Comparison of ENCODE assay signal across 1 cellular context in the genomic region with DNA sequence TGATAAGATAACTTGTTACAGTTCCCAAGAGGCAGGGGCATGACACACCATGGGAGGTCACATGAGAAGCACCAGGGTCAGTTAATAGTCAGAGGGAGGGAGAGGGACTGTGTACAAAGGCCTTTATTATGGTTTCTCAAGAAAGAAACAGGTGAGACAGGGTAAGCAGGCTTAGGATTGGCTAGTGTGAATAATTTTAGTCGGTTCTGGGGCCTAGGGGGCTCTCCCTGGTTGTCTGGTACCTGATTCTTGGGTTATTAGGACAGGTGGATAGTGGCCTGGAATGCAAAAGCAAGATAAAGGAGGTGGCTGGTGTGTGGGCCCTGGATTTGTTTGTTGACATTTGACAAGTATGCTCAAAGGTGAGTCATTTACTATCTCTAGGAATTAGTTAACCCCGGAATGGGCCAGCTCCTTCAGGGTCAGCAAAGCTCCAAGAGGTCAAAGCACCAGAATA.
TF ChIP-seq lines count a peak whose summit lies in the region.

No MANE protein-coding gene starts in this region.

TF ChIP-seq in K562, 482 proteins besides CTCF, POLR2A, EP300 and RAD21 (continued from another document and continues in another):
- TF ChIP-seq USF1 (CRISPR knock-in tag; IDR thresholded peaks at IDR 0.05) (no peak), DPF2 (IDR thresholded peaks at IDR 0.05) (peak; percentile 72), ZNF146 (CRISPR knock-in tag; IDR thresholded peaks at IDR 0.05; ENCODE audit: unreplicated experiment) (no peak), PHF21A (IDR thresholded peaks at IDR 0.05; ENCODE audit: borderline replicate concordance, low read depth) (no peak), TAL1 (IDR thresholded peaks at IDR 0.05) (peak; percentile 69), MAZ (CRISPR knock-in tag; conservative IDR thresholded peaks at IDR 0.05 in 1 of 2, IDR thresholded peaks at IDR 0.05 in 1 of 2) (no peak), KAT8 (IDR thresholded peaks at IDR 0.05; ENCODE audit: low read depth) (no peak), STAT5A (IDR thresholded peaks at IDR 0.05; ENCODE audit: borderline replicate concordance, low read length) (peak; percentile 12; the same call in 1 of the 2 replicates), NFATC3 (IDR thresholded peaks at IDR 0.05) (no peak), SMARCA4 (IDR thresholded peaks at IDR 0.05) (peak; percentile 78; the same call in 1 of the 2 replicates), KAT7 (CRISPR knock-in tag; IDR thresholded peaks at IDR 0.05; ENCODE audit: borderline replicate concordance) (no peak), ZBTB8A (IDR thresholded peaks at IDR 0.05; ENCODE audit: partially characterized antibody) (no peak), ZNF140 (CRISPR knock-in tag; IDR thresholded peaks at IDR 0.05) (no peak), POLR2B (IDR thresholded peaks at IDR 0.05; ENCODE audit: low read depth, partially characterized antibody) (no peak), ADNP (tag; IDR thresholded peaks at IDR 0.05) (no peak), TRIM25 (IDR thresholded peaks at IDR 0.05; ENCODE audit: borderline replicate concordance) (no peak), SOX6 (IDR thresholded peaks at IDR 0.05) (peak; percentile 80), HDAC1 (IDR thresholded peaks at IDR 0.05) (peak in 1 of 2 experiments; percentile 44; a peak in 1 of 4 replicates), SMARCA5 (IDR thresholded peaks at IDR 0.05) (no peak), EWSR1 (IDR thresholded peaks at IDR 0.05; ENCODE audit: borderline replicate concordance, low read depth, partially characterized antibody) (no peak), ARID1B (IDR thresholded peaks at IDR 0.05) (peak; percentile 85), MEIS2 (IDR thresholded peaks at IDR 0.05; ENCODE audit: partially characterized antibody) (peak; percentile 26), GMEB1 (CRISPR knock-in tag; IDR thresholded peaks at IDR 0.05) (no peak), SFPQ (IDR thresholded peaks at IDR 0.05; ENCODE audit: low read depth, low read length) (no peak), ZNF431 (CRISPR knock-in tag; IDR thresholded peaks at IDR 0.05) (no peak), ESRRB (CRISPR knock-in tag; IDR thresholded peaks at IDR 0.05; ENCODE audit: borderline replicate concordance) (no peak), ARHGAP35 (IDR thresholded peaks at IDR 0.05; ENCODE audit: partially characterized antibody) (no peak), GATAD2A (IDR thresholded peaks at IDR 0.05) (no peak), ZNF518B (CRISPR knock-in tag; IDR thresholded peaks at IDR 0.05) (no peak), ZFP1 (CRISPR knock-in tag; IDR thresholded peaks at IDR 0.05) (no peak), HDAC3 (IDR thresholded peaks at IDR 0.05; ENCODE audit: borderline replicate concordance, partially characterized antibody) (peak; percentile 38), ZNF766 (CRISPR knock-in tag; conservative IDR thresholded peaks at IDR 0.05) (no peak), E2F4 (CRISPR knock-in tag; IDR thresholded peaks at IDR 0.05; ENCODE audit: low read depth) (no peak), ZBTB7A (IDR thresholded peaks at IDR 0.05; ENCODE audit: borderline replicate concordance, control insufficient read depth, low read depth, low read length) (no peak), MNT (conservative IDR thresholded peaks at IDR 0.05) (peak in 1 of 2 experiments; percentile 41; a peak in 1 of 4 replicates), ZNF263 (CRISPR knock-in tag; IDR thresholded peaks at IDR 0.05; ENCODE audit: borderline replicate concordance) (no peak), SMC3 (conservative IDR thresholded peaks at IDR 0.05; ENCODE audit: insufficient read depth, low read depth, low read length) (no peak), HDAC2 (IDR thresholded peaks at IDR 0.05) (0 out of 2 replicates have a peak, but pooled peaks have one; percentile 36), SRSF3 (IDR thresholded peaks at IDR 0.05; ENCODE audit: insufficient read depth, low read length) (no peak)
- TF ChIP-seq, protein P1, sequence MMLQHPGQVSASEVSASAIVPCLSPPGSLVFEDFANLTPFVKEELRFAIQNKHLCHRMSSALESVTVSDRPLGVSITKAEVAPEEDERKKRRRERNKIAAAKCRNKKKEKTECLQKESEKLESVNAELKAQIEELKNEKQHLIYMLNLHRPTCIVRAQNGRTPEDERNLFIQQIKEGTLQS (IDR thresholded peaks at IDR 0.05) = peak; percentile 91
- TF ChIP-seq, protein P1 (CRISPR knock-in tag; conservative IDR thresholded peaks at IDR 0.05) = peak; percentile 52; the same call in 1 of the 2 replicates
- TF ChIP-seq, protein P2, sequence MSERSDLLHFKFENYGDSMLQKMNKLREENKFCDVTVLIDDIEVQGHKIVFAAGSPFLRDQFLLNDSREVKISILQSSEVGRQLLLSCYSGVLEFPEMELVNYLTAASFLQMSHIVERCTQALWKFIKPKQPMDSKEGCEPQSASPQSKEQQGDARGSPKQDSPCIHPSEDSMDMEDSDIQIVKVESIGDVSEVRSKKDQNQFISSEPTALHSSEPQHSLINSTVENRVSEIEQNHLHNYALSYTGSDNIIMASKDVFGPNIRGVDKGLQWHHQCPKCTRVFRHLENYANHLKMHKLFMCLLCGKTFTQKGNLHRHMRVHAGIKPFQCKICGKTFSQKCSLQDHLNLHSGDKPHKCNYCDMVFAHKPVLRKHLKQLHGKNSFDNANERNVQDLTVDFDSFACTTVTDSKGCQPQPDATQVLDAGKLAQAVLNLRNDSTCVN (CRISPR knock-in tag; IDR thresholded peaks at IDR 0.05) = no peak
- TF ChIP-seq, protein P3, sequence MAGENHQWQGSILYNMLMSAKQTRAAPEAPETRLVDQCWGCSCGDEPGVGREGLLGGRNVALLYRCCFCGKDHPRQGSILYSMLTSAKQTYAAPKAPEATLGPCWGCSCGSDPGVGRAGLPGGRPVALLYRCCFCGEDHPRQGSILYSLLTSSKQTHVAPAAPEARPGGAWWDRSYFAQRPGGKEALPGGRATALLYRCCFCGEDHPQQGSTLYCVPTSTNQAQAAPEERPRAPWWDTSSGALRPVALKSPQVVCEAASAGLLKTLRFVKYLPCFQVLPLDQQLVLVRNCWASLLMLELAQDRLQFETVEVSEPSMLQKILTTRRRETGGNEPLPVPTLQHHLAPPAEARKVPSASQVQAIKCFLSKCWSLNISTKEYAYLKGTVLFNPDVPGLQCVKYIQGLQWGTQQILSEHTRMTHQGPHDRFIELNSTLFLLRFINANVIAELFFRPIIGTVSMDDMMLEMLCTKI (IDR thresholded peaks at IDR 0.05; ENCODE audit: partially characterized antibody) = no peak
- TF ChIP-seq, protein P4, sequence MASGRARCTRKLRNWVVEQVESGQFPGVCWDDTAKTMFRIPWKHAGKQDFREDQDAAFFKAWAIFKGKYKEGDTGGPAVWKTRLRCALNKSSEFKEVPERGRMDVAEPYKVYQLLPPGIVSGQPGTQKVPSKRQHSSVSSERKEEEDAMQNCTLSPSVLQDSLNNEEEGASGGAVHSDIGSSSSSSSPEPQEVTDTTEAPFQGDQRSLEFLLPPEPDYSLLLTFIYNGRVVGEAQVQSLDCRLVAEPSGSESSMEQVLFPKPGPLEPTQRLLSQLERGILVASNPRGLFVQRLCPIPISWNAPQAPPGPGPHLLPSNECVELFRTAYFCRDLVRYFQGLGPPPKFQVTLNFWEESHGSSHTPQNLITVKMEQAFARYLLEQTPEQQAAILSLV (tag; IDR thresholded peaks at IDR 0.05) = no peak
